In genomic region chr1:156877433-156877832, GRCh38 we compare ENCODE assay signal across 1 cellular context.
TF ChIP-seq lines count a peak whose summit lies in the region.

No MANE protein-coding gene starts in this region.

TF ChIP-seq in K562, 482 proteins besides CTCF, POLR2A, EP300 and RAD21:
- TF ChIP-seq, protein P1, sequence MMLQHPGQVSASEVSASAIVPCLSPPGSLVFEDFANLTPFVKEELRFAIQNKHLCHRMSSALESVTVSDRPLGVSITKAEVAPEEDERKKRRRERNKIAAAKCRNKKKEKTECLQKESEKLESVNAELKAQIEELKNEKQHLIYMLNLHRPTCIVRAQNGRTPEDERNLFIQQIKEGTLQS (IDR thresholded peaks at IDR 0.05) = peak; percentile 39; the same call in 1 of the 2 replicates
- TF ChIP-seq, protein P1 (CRISPR knock-in tag; conservative IDR thresholded peaks at IDR 0.05) = no peak
- no peak for TF ChIP-seq SMC3 (conservative IDR thresholded peaks at IDR 0.05; ENCODE audit: insufficient read depth, low read depth, low read length)
- TF ChIP-seq FOXP1 (CRISPR knock-in tag; IDR thresholded peaks at IDR 0.05) = no peak
- no peak for TF ChIP-seq PRPF4 (IDR thresholded peaks at IDR 0.05; ENCODE audit: insufficient read depth, low read depth, low read length, poor library complexity, severe bottlenecking)
TF ChIP-seq in K562: peak in this region for 1.
